Comparison of ENCODE assay signal across 1 cellular context in the genomic region with DNA sequence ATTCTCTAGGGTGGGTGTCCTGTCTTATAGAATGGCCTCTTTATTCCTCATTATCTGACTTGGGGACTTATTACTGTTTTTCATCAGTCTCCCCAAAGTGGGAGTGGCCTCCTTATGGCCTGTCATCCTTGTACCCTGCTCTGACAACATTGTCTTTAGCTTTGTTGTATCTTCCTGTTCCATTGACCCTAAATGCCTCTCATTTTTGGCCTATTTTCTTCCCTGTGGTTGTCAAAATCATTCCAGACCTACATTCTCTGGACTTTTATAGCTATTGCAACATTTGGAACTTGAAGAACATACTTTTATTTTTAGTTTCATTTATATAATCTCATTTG.
TF ChIP-seq lines count a peak whose summit lies in the region.

No MANE protein-coding gene starts in this region.

TF ChIP-seq in HCT116, 20 proteins besides CTCF, POLR2A, EP300 and RAD21:
- no peak for TF ChIP-seq CEBPB (IDR thresholded peaks at IDR 0.05; ENCODE audit: low read depth)
- no peak for TF ChIP-seq SIN3A (IDR thresholded peaks at IDR 0.05; ENCODE audit: low read depth)
- no peak for TF ChIP-seq YY1 (IDR thresholded peaks at IDR 0.05; ENCODE audit: extremely low read depth, insufficient replicate concordance, low read depth, low read length)
- TF ChIP-seq SRF (IDR thresholded peaks at IDR 0.05; ENCODE audit: low read depth) = no peak
- TF ChIP-seq ZNF274 (IDR thresholded peaks at IDR 0.05; ENCODE audit: low read depth, low read length) = no peak
- TF ChIP-seq CBX3 (IDR thresholded peaks at IDR 0.05; ENCODE audit: low read depth) = 0 out of 2 replicates have a peak, but pooled peaks have one; percentile 35
- no peak for TF ChIP-seq EGR1 (IDR thresholded peaks at IDR 0.05; ENCODE audit: low read depth)
